In genomic region chr1:109218516-109218915, GRCh38 we compare ENCODE assay signal across 21 cellular contexts. TPM values are rescaled to one million over a fixed set of nuclear protein-coding genes. Genes with fewer than 3 reads are reported as not detected.
DNase-seq lines count a peak whose midpoint lies in the region; ATAC-seq and TF ChIP-seq lines count a peak whose summit lies in the region.
"Had no signal": no experiment of that assay in that cellular context is flagged by ENCODE, and none has a peak within 500 bp of the region (broad histone marks: within the 10 kb centered on the region; RNA-seq: fewer than 3 reads in every experiment).

No MANE protein-coding gene starts in this region.

- H3K4me1 ChIP-seq in Peyer's patch (peaks cover 0 to 31% (median 4%) of the 10 kb centered on the region in 4 donors), stomach (peaks cover 19 to 48% (median 32%) of the 10 kb centered on the region in 4 donors)

- peaks cover 55% of the 10 kb centered on the region for H3K4me1 Mint-ChIP-seq in activated T-cell treated with anti-CD3 and anti-CD28 coated beads, Interleukin-2, amount 50 U/mL, for 24 hours (ENCODE audit: low read depth)
- H3K4me1 Mint-ChIP-seq in immature natural killer cell, result peaks cover 49 to 68% of the 10 kb centered on the region in 2 donors

- peak overlapping the region in 1 of 4 donors; percentile 55 for H3K27ac ChIP-seq in Peyer's patch
- H3K27ac ChIP-seq in stomach, result peak overlapping the region in 1 of 5 donors; percentile 50
- H3K27ac ChIP-seq: right lobe of liver, tibial nerve, VCaP had no signal

- H3K9me3 Mint-ChIP-seq in activated T-cell treated with anti-CD3 and anti-CD28 coated beads, Interleukin-2, amount 50 U/mL, for 24 hours, result no peaks in the 10 kb centered on the region
- no peaks in the 10 kb centered on the region for H3K9me3 Mint-ChIP-seq in immature natural killer cell
- H3K9me3 Mint-ChIP-seq: central memory CD8-positive, alpha-beta T cell had no signal

- ATAC-seq in GM18870 (IDR thresholded peaks at IDR 0.05; ENCODE audit: unreplicated experiment), result no peak
- ATAC-seq: GM12878, right lobe of liver, SK-N-SH treated with all-trans-retinoic acid at 6 μM for 48 hours had no signal

- H3K4me3 Mint-ChIP-seq in activated T-cell treated with anti-CD3 and anti-CD28 coated beads, Interleukin-2, amount 50 U/mL, for 24 hours, result no peak overlapping the region
- H3K4me3 Mint-ChIP-seq in immature natural killer cell, result no peak overlapping the region
- H3K4me3 Mint-ChIP-seq: central memory CD8-positive, alpha-beta T cell had no signal

- intact Hi-C loops in stomach (cut with DNase I; ENCODE audit: low total_unique reads), result no loop called here

- TF ChIP-seq POLR2A in Peyer's patch (IDR thresholded peaks at IDR 0.05) (peak in 1 of 2 donors; percentile 37), stomach (IDR thresholded peaks at IDR 0.05) (no peak)

- no peak for DNase-seq in activated T-cell treated with anti-CD3 and anti-CD28 coated beads, Interleukin-2, amount 50 U/mL, for 24 hours
- DNase-seq in activated T-cell treated with anti-CD3 and anti-CD28 coated beads for 4 hours (no peak), Peyer's patch (peak in 2 of 3 donors; percentile 66 to 82), immature natural killer cell (no peak), stomach (peak; percentile 55)
- no peak for DNase-seq in stimulated activated CD4-positive, alpha-beta T cell treated with anti-CD3 and anti-CD28 coated beads, Interleukin-4, amount 100 ng/mL, for 4 hours
- DNase-seq in stimulated activated CD4-positive, alpha-beta T cell treated with anti-CD3 and anti-CD28 coated beads, Interleukin-15, amount 100 ng/mL, for 24 hours, result no peak
- DNase-seq: ACHN; foreskin fibroblast; mammary epithelial cell; NCI-H146; NCI-H526; nucleus accumbens; stimulated activated CD4-positive, alpha-beta T cell treated with anti-CD3 and anti-CD28 coated beads, Interleukin-2, amount 100 ng/mL, for 24 hours had no signal

- no peaks in the 10 kb centered on the region for H3K27me3 Mint-ChIP-seq in activated T-cell treated with anti-CD3 and anti-CD28 coated beads, Interleukin-2, amount 50 U/mL, for 24 hours
- H3K27me3 Mint-ChIP-seq in immature natural killer cell (ENCODE audit: low read depth in 3 of 3), result peaks cover 7 to 8% (median 7%) of the 10 kb centered on the region in 3 donors
- H3K27me3 Mint-ChIP-seq: central memory CD8-positive, alpha-beta T cell had no signal

- no peak for TF ChIP-seq EP300 in stomach (IDR thresholded peaks at IDR 0.05)

- H3K36me3 ChIP-seq in Peyer's patch (peaks cover 0 to 4% (median 0%) of the 10 kb centered on the region in 3 donors), stomach (peaks cover under 1 to 20% (median 5%) of the 10 kb centered on the region in 4 donors)

- WGBS in stomach, 5 donors, result 40 to 61% (median 45%) methylated on average over 3 of the region's 3 CpGs

- no peaks in the 10 kb centered on the region for H3K9me3 ChIP-seq in Peyer's patch
- no peaks in the 10 kb centered on the region for H3K9me3 ChIP-seq in stomach
- H3K9me3 ChIP-seq: right lobe of liver, tibial nerve had no signal

- H3K27ac Mint-ChIP-seq in activated T-cell treated with anti-CD3 and anti-CD28 coated beads, Interleukin-2, amount 50 U/mL, for 24 hours, result peak overlapping the region; percentile 38
- H3K27ac Mint-ChIP-seq in immature natural killer cell, result peak overlapping the region in 4 of 6 donors; percentile 6 to 60 (median 22)

- H3K36me3 Mint-ChIP-seq in activated T-cell treated with anti-CD3 and anti-CD28 coated beads, Interleukin-2, amount 50 U/mL, for 24 hours (ENCODE audit: low read depth), result peaks cover 87% of the 10 kb centered on the region
- peaks cover 0 to 16% (median 4%) of the 10 kb centered on the region in 3 donors for H3K36me3 Mint-ChIP-seq in immature natural killer cell

- H3K27me3 ChIP-seq in Peyer's patch, result no peaks in the 10 kb centered on the region
- no peaks in the 10 kb centered on the region for H3K27me3 ChIP-seq in stomach
- H3K27me3 ChIP-seq: right lobe of liver, tibial nerve had no signal

- no peak overlapping the region for H3K4me3 ChIP-seq in Peyer's patch
- no peak overlapping the region for H3K4me3 ChIP-seq in stomach
- H3K4me3 ChIP-seq: GM12878, right lobe of liver, tibial nerve had no signal

- TF ChIP-seq CTCF in Peyer's patch (IDR thresholded peaks at IDR 0.05), result no peak
- TF ChIP-seq CTCF in stomach (IDR thresholded peaks at IDR 0.05), result no peak

RNA-seq across cellular contexts. Expression of gene SARS1, which starts 4.8 kb away (rescaled TPM):
- total RNA-seq in Peyer's patch (100 to 1,000 TPM in 2 of 4 donors, 10 to 100 TPM in 2; 83.2 to 158 (median 102) TPM), stomach (100 to 1,000 TPM in 4 of 5 donors, 10 to 100 TPM in 1; 80.8 to 127 (median 117) TPM)
- polyA plus RNA-seq in immature natural killer cell (100 to 1,000 TPM; 123 to 205 (median 149) TPM), stomach (100 to 1,000 TPM in 2 of 3 donors, 10 to 100 TPM in 1; 95.6 to 232 (median 100) TPM)

RNA-seq across cellular contexts. Expression of gene CELSR2, which starts 30.8 kb away (rescaled TPM):
- total RNA-seq in Peyer's patch (1 to 10 TPM; 2.6 to 6.4 (median 4.6) TPM), stomach (10 to 100 TPM in 1 of 5 donors, 1 to 10 TPM in 4; 3.5 to 18.7 (median 7.2) TPM)
- polyA plus RNA-seq in immature natural killer cell (under 1 TPM in 2 of 3 donors, not detected in 1; 0.17 to 0.77 TPM), stomach (1 to 10 TPM in 2 of 3 donors, under 1 TPM in 1; 0.76 to 8.7 (median 1.5) TPM)

Comparison
In these comparisons a context has a peak if more than half of its experiments do, and no peak if none do; other contexts are left out.
1. DNase-seq: peak in Peyer's patch (2 of 3) and stomach (single experiment); none in activated T-cell treated with anti-CD3 and anti-CD28 coated beads, Interleukin-2, amount 50 U/mL, for 24 hours (single experiment), activated T-cell treated with anti-CD3 and anti-CD28 coated beads for 4 hours (single experiment), immature natural killer cell (0 of 3), stimulated activated CD4-positive, alpha-beta T cell treated with anti-CD3 and anti-CD28 coated beads, Interleukin-4, amount 100 ng/mL, for 4 hours (0 of 2) and stimulated activated CD4-positive, alpha-beta T cell treated with anti-CD3 and anti-CD28 coated beads, Interleukin-15, amount 100 ng/mL, for 24 hours (single experiment).